ENCODE assay signal across 9 cellular contexts in the genomic region with DNA sequence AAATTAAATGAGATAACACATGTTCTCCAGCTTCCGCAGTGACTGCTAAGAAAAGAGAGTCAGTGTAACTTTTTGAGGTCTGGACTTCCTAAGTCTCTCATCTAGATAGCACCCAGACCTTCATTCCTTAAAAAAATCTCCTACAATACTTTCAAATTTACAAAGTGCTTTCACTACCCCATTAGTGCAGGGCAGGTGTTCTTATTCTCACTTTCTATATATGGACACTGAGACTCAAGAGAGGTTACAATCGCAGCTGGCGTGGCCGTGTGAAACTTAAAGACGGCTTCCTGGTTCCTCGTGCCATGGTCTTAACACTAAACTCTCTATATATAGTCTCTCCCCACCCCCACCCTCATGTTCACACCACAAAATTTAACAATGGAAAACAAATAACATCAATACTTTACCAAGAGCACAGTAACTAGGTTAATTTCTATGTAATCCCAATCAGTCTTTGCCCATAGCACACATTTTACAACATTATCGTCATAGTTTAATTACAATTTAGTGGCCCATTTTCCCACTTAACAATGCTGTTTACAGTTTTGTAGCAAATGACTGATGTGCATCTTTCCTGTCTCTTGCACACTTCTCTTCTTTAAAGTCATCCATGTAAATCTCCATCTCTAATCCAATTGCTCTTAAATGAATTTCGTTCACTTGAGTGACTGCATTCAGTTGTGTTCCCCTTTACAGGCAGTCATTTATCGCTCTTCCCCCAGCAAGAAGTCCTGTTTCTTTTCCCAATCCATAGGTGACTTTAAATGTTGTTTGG.
A peak's percentile ranks its signal among the peaks of the same experiment; 100 is the strongest.
DNase-seq lines count a peak whose midpoint lies in the region; ATAC-seq and TF ChIP-seq lines count a peak whose summit lies in the region.
"Had no signal": no experiment of that assay in that cellular context is flagged by ENCODE, and none has a peak within 500 bp of the region (broad histone marks: within the 10 kb centered on the region; RNA-seq: fewer than 3 reads in every experiment).

No MANE protein-coding gene starts in this region.

- no peak overlapping the region for H3K4me3 Mint-ChIP-seq in neural progenitor cell

- TF ChIP-seq POLR2A in testis (IDR thresholded peaks at IDR 0.05), result no peak

- ATAC-seq in GM19025 (IDR thresholded peaks at IDR 0.05; ENCODE audit: low read depth, unreplicated experiment), result peak; percentile 87
- ATAC-seq in HG02642 (IDR thresholded peaks at IDR 0.05; ENCODE audit: poor library complexity, unreplicated experiment), result peak; percentile 81
- ATAC-seq in HG03575 (IDR thresholded peaks at IDR 0.05; ENCODE audit: extremely low read depth, insufficient number of reproducible peaks, low FRiP score, unreplicated experiment), result peak; percentile 64

- DNase-seq in neural progenitor cell (ENCODE audit: low spot score) (peak; percentile 67), NCI-H1092 (lab: John Stamatoyannopoulos, UW) (no peak), testis (no peak), H7 (no peak)
- DNase-seq in stimulated activated CD4-positive, alpha-beta T cell treated with anti-CD3 and anti-CD28 coated beads, Interleukin-2, amount 100 ng/mL, for 24 hours, result no peak
- DNase-seq: NCI-H1694 had no signal

- peaks cover 2% of the 10 kb centered on the region for H3K27me3 Mint-ChIP-seq in neural progenitor cell (ENCODE audit: insufficient read depth, low read depth)

- TF ChIP-seq CTCF in neural progenitor cell (IDR thresholded peaks at IDR 0.05) (no peak), testis (IDR thresholded peaks at IDR 0.05) (no peak)

- H3K4me3 ChIP-seq in neural progenitor cell (no peak overlapping the region), testis (no peak overlapping the region), H7 (ENCODE audit: insufficient read depth, low read depth, low read length) (no peak overlapping the region)

- H3F3A ChIP-seq in neural progenitor cell (ENCODE audit: low read depth), result peaks cover 8% of the 10 kb centered on the region

- intact Hi-C loops in testis (cut with DNase I; ENCODE audit: low total_unique reads), result no loop called here

- no peaks in the 10 kb centered on the region for H3K79me2 ChIP-seq in neural progenitor cell (ENCODE audit: low read depth)

- H3K4me1 ChIP-seq in neural progenitor cell (peaks cover 20% of the 10 kb centered on the region), testis (no peaks in the 10 kb centered on the region)

- peaks cover 8% of the 10 kb centered on the region for H4K20me1 ChIP-seq in neural progenitor cell (ENCODE audit: low read depth)

- H3K36me3 ChIP-seq in neural progenitor cell (no peaks in the 10 kb centered on the region), testis (ENCODE audit: low read depth, missing control alignments) (no peaks in the 10 kb centered on the region), H7 (replicated peaks; ENCODE audit: control insufficient read depth, insufficient read depth, low read length) (no peaks in the 10 kb centered on the region)

- H3K4me2 ChIP-seq in neural progenitor cell, result peak overlapping the region; percentile 50

- H3K9me3 Mint-ChIP-seq in neural progenitor cell, result no peaks in the 10 kb centered on the region

- no peak overlapping the region for H3K9ac ChIP-seq in neural progenitor cell

- H2AFZ ChIP-seq in neural progenitor cell (replicated peaks), result no peak overlapping the region

- H3K27ac ChIP-seq in neural progenitor cell (no peak overlapping the region), testis (no peak overlapping the region)

- H3K4me1 Mint-ChIP-seq in neural progenitor cell, result peaks cover 24% of the 10 kb centered on the region

- H3K36me3 Mint-ChIP-seq in neural progenitor cell, result no peaks in the 10 kb centered on the region

- WGBS in testis, 2 donors, result 84 to 87% methylated on average over 9 of the region's 9 CpGs

- H3K27ac Mint-ChIP-seq in neural progenitor cell, result no peak overlapping the region

- no peaks in the 10 kb centered on the region for H3K9me3 ChIP-seq in neural progenitor cell (ENCODE audit: low read depth)
- no peaks in the 10 kb centered on the region for H3K9me3 ChIP-seq in testis

- H3K27me3 ChIP-seq in neural progenitor cell (peaks cover 6% of the 10 kb centered on the region), testis (no peaks in the 10 kb centered on the region), H7 (ENCODE audit: control insufficient read depth, insufficient read depth, low read length) (no peaks in the 10 kb centered on the region)
